In the genomic region with DNA sequence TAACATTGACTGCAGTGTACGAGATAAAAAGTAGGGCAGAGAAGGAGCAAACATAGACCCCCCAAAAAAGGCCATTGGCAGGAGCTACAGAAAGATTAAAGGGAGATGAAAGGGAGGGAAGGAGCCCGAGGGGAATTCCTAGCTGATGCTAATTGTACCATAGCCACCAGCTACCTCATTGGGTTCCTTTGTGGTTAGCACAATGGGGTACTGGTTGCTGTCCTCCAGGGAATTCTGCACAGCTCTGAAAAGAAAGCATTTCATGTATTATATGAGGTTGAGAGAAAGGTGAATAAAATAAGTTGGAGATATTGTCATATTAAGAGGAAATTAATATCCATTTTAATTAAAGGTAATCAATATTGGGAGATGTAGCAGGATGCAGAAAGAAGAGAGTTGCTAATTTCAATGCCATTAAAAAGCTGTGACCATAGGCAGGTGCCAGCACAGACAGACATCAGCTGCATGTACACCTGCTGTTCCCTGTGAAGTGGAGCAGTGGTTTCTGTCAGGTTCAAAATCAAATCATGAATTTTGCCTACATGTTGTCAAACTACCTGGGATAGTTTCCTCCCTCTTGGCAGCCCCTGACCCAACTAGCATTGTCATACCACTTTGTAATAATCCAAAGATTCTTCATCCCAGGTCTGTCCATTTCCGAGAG, we compare ENCODE assay signal across 17 cellular contexts.
"Had no signal": no experiment of that assay in that cellular context is flagged by ENCODE, and none has a peak within 500 bp of the region (broad histone marks: within the 10 kb centered on the region; RNA-seq: fewer than 3 reads in every experiment).

No MANE protein-coding gene starts in this region.

- H3K36me3 ChIP-seq: esophagus squamous epithelium, right atrium auricular region had no signal

- H3K27me3 ChIP-seq: esophagus squamous epithelium, right atrium auricular region had no signal

- H3K36me3 Mint-ChIP-seq: activated naive CD8-positive, alpha-beta T cell treated with anti-CD3 and anti-CD28 coated beads, Interleukin-2, amount 10 ng/mL, durations not matched to agents 7 days and 5 days; memory B cell; stimulated activated naive B cell treated with anti-CD40 and anti-IgM and Interleukin-4, amounts not matched to agents 10 μg/mL and 1 μg/mL and 100 μg/mL, for 72 hours had no signal

- ATAC-seq: left ventricle myocardium superior; natural killer cell treated with Interleukin-12 subunit alpha and Interleukin-12 subunit beta and Interleukin-15 and Interleukin-18, amount 100 ng/mL, for 72 hours had no signal

- H3K4me1 ChIP-seq: esophagus squamous epithelium, right atrium auricular region had no signal

- H3K9me3 ChIP-seq: esophagus squamous epithelium, right atrium auricular region had no signal

- H3K27me3 Mint-ChIP-seq: activated naive CD8-positive, alpha-beta T cell treated with anti-CD3 and anti-CD28 coated beads, Interleukin-2, amount 10 ng/mL, durations not matched to agents 7 days and 5 days; memory B cell; natural killer cell treated with Interleukin-12 subunit alpha and Interleukin-12 subunit beta and Interleukin-15 and Interleukin-18, amount 100 ng/mL, for 72 hours; stimulated activated naive B cell treated with anti-CD40 and anti-IgM and Interleukin-4, amounts not matched to agents 10 μg/mL and 1 μg/mL and 100 μg/mL, for 72 hours had no signal

- H3K4me1 Mint-ChIP-seq: activated naive CD8-positive, alpha-beta T cell treated with anti-CD3 and anti-CD28 coated beads, Interleukin-2, amount 10 ng/mL, durations not matched to agents 7 days and 5 days; memory B cell; stimulated activated naive B cell treated with anti-CD40 and anti-IgM and Interleukin-4, amounts not matched to agents 10 μg/mL and 1 μg/mL and 100 μg/mL, for 72 hours had no signal

- H3K4me3 Mint-ChIP-seq: activated naive CD8-positive, alpha-beta T cell treated with anti-CD3 and anti-CD28 coated beads, Interleukin-2, amount 10 ng/mL, durations not matched to agents 7 days and 5 days; memory B cell; natural killer cell treated with Interleukin-12 subunit alpha and Interleukin-12 subunit beta and Interleukin-15 and Interleukin-18, amount 100 ng/mL, for 72 hours; stimulated activated naive B cell treated with anti-CD40 and anti-IgM and Interleukin-4, amounts not matched to agents 10 μg/mL and 1 μg/mL and 100 μg/mL, for 72 hours had no signal

- H3K4me3 ChIP-seq: esophagus squamous epithelium, right atrium auricular region had no signal

- H3K27ac ChIP-seq: esophagus squamous epithelium, right atrium auricular region had no signal

- H3K27ac Mint-ChIP-seq: activated naive CD8-positive, alpha-beta T cell treated with anti-CD3 and anti-CD28 coated beads, Interleukin-2, amount 10 ng/mL, durations not matched to agents 7 days and 5 days; memory B cell; natural killer cell treated with Interleukin-12 subunit alpha and Interleukin-12 subunit beta and Interleukin-15 and Interleukin-18, amount 100 ng/mL, for 72 hours; progenitor cell of endocrine pancreas; stimulated activated naive B cell treated with anti-CD40 and anti-IgM and Interleukin-4, amounts not matched to agents 10 μg/mL and 1 μg/mL and 100 μg/mL, for 72 hours had no signal

- DNase-seq: activated CD4-positive, CD25-positive, alpha-beta regulatory T cell treated with anti-CD3 and anti-CD28 coated beads, Interleukin-2, amount 50 U/mL, for 72 hours; activated naive CD4-positive, alpha-beta T cell; activated naive CD8-positive, alpha-beta T cell treated with anti-CD3 and anti-CD28 coated beads, Interleukin-2, amount 10 ng/mL, durations not matched to agents 7 days and 5 days; activated T-cell treated with anti-CD3 and anti-CD28 coated beads for 4 hours; effector CD8-positive, alpha-beta T cell; esophagus squamous epithelium; hypothalamus; kidney glomerular epithelial cell; left ventricle myocardium superior; occipital lobe; stimulated activated CD4-positive, alpha-beta T cell treated with anti-CD3 and anti-CD28 coated beads, Interleukin-2, amount 100 ng/mL, for 48 hours; stimulated activated naive B cell treated with anti-CD40 and anti-IgM and Interleukin-4, amounts not matched to agents 10 μg/mL and 1 μg/mL and 100 μg/mL, for 72 hours; T-helper 9 cell had no signal
